In the genomic region with DNA sequence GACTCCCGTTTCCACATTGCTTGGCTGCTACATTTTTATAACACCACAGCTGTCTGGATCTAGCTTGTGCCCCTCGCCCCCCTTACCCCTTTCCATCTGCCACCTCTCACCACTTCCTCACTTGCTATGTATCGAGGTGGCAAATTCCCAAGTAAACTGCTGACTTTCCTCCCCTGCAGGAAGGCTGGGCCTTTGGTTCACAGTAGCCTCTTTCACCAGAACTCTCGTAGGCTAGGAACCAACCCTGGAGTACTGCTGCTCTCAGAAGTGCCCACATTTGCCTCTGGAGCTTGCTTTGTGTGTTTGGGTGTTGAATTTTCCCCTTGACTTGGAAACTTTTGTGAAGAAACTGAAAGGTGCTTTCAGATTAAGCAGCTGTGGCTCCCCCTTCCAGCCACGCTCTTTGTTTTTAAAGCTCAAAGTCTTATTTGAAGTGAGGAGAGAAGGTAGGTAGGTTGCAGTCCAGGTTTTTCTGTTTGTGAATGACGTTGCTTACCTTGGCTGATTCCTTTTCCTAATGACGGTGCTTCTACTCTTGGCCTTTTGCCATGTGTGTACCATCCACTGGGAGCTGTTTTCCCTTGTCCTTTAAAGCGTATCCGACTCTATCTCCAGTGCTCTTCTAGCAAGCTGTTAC, we compare ENCODE assay signal across 8 cellular contexts.
DNase-seq lines count a peak whose midpoint lies in the region; TF ChIP-seq lines count a peak whose summit lies in the region.

No MANE protein-coding gene starts in this region.

- H3K27ac ChIP-seq in rectal smooth muscle tissue (ENCODE audit: low read depth, low read length), result no peak overlapping the region

- H3K36me3 ChIP-seq in rectal smooth muscle tissue (ENCODE audit: control insufficient read depth, insufficient read depth, low read length), result no peaks in the 10 kb centered on the region

- DNase-seq in NCI-H2107 treated with DMSO at 0.1 percent for 48 hours (lab: John Stamatoyannopoulos, UW; ENCODE audit: unreplicated experiment) (peak; percentile 40), NCI-H2107 (lab: John Stamatoyannopoulos, UW) (no peak), RPMI7951 (ENCODE audit: low read depth) (peak; percentile 58), epithelial cell of esophagus (ENCODE audit: low read depth) (peak; percentile 50), 8988T (no peak), T1000 (lab: John Stamatoyannopoulos, UW) (no peak), dermis blood vessel endothelial cell (no peak)

- H3K4me1 ChIP-seq in rectal smooth muscle tissue (ENCODE audit: control insufficient read depth, insufficient read depth, low read length), result no peaks in the 10 kb centered on the region

- H3K4me3 ChIP-seq in epithelial cell of esophagus (ENCODE audit: low read length) (no peak overlapping the region), rectal smooth muscle tissue (ENCODE audit: low read length) (peak overlapping the region; percentile 20)

- no peak for TF ChIP-seq CTCF in epithelial cell of esophagus (IDR thresholded peaks at IDR 0.05; ENCODE audit: insufficient read depth, low read depth, low read length, missing control alignments)

- H3K27me3 ChIP-seq in rectal smooth muscle tissue (ENCODE audit: control insufficient read depth, insufficient read depth, low read length), result no peaks in the 10 kb centered on the region

- H3K9ac ChIP-seq in rectal smooth muscle tissue (ENCODE audit: low read length), result no peak overlapping the region

Comparison
In these comparisons a context has a peak if more than half of its experiments do, and no peak if none do; other contexts are left out.
1. DNase-seq: peak in NCI-H2107 treated with DMSO at 0.1 percent for 48 hours (single experiment), RPMI7951 (single experiment) and epithelial cell of esophagus (single experiment); none in NCI-H2107 (single experiment), 8988T (single experiment), T1000 (single experiment) and dermis blood vessel endothelial cell (single experiment).